ENCODE assay signal across 33 cellular contexts in genomic region chr2:162887902-162888301, GRCh38. TPM values are rescaled to one million over a fixed set of nuclear protein-coding genes. Genes with fewer than 3 reads are reported as not detected.
"Had no signal": no experiment of that assay in that cellular context is flagged by ENCODE, and none has a peak within 500 bp of the region (broad histone marks: within the 10 kb centered on the region; RNA-seq: fewer than 3 reads in every experiment).

No MANE protein-coding gene starts in this region.

- H3K4me3 Mint-ChIP-seq: naive thymus-derived CD4-positive, alpha-beta T cell; natural killer cell; nephron; neural progenitor cell; stimulated activated naive B cell treated with anti-CD40 and anti-IgM and Interleukin-4, amounts not matched to agents 10 μg/mL and 1 μg/mL and 100 μg/mL, for 72 hours; stimulated activated naive CD8-positive, alpha-beta T cell treated with anti-CD3 and anti-CD28 coated beads, Interleukin-15, Interleukin-2, amounts not matched to agents 100 ng/mL and 50 ng/mL, for 24 hours; type B pancreatic cell had no signal

- H3K9me3 Mint-ChIP-seq: nephron; neural progenitor cell; stimulated activated naive B cell treated with anti-CD40 and anti-IgM and Interleukin-4, amounts not matched to agents 10 μg/mL and 1 μg/mL and 100 μg/mL, for 72 hours; stimulated activated naive CD8-positive, alpha-beta T cell treated with anti-CD3 and anti-CD28 coated beads, Interleukin-15, Interleukin-2, amounts not matched to agents 100 ng/mL and 50 ng/mL, for 24 hours; type B pancreatic cell had no signal

- H3K4me3 ChIP-seq: neural progenitor cell, ovary, psoas muscle, skin epidermis, smooth muscle cell, spleen, stomach, thoracic aorta, thyroid gland, transverse colon, upper lobe of right lung, uterus had no signal

- DNase-seq: naive thymus-derived CD4-positive, alpha-beta T cell; natural killer cell; occipital lobe; ovary; posterior cingulate gyrus; psoas muscle; right cardiac atrium; spleen; stimulated activated CD4-positive, alpha-beta T cell treated with anti-CD3 and anti-CD28 coated beads, Interleukin-12 subunit alpha, Interleukin-12 subunit beta, amount 100 ng/mL, for 4 hours; stimulated activated CD4-positive, alpha-beta T cell treated with anti-CD3 and anti-CD28 coated beads, Interleukin-1b, Interleukin-23, amount 100 ng/mL, for 48 hours; stimulated activated CD4-positive, alpha-beta T cell treated with anti-CD3 and anti-CD28 coated beads, Interleukin-4, amount 100 ng/mL, for 1 hour; stimulated activated CD4-positive, alpha-beta T cell treated with anti-CD3 and anti-CD28 coated beads, Interleukin-4, amount 100 ng/mL, for 4 hours; stimulated activated CD8-positive, alpha-beta memory T cell treated with anti-CD3 and anti-CD28 coated beads, Interleukin-4, amount 100 ng/mL, for 48 hours; stimulated activated naive B cell treated with anti-CD40 and anti-IgM and Interleukin-4, amounts not matched to agents 10 μg/mL and 1 μg/mL and 100 μg/mL, for 72 hours; stimulated activated naive CD4-positive, alpha-beta T cell treated with Interleukin-2 at 50 U/mL for 16 hours; stomach; thyroid gland; transverse colon; upper lobe of right lung; uterus had no signal

- ATAC-seq: naive thymus-derived CD4-positive, alpha-beta T cell; natural killer cell; psoas muscle; sciatic nerve; stimulated activated naive B cell treated with anti-CD40 and anti-IgM and Interleukin-4, amounts not matched to agents 10 μg/mL and 1 μg/mL and 100 μg/mL, for 72 hours; upper lobe of right lung had no signal

- H3K4me1 Mint-ChIP-seq: natural killer cell; nephron; stimulated activated naive B cell treated with anti-CD40 and anti-IgM and Interleukin-4, amounts not matched to agents 10 μg/mL and 1 μg/mL and 100 μg/mL, for 72 hours had no signal

- H3K4me2 ChIP-seq: neural progenitor cell, smooth muscle cell had no signal

- H3K27ac ChIP-seq: neural progenitor cell, ovary, parathyroid adenoma, psoas muscle, skin epidermis, spleen, stomach, thoracic aorta, thyroid gland, transverse colon, upper lobe of right lung, uterus had no signal

- H3K9ac ChIP-seq: neural progenitor cell, parathyroid adenoma had no signal

- H3K36me3 ChIP-seq: neural progenitor cell, ovary, spleen, stomach, thoracic aorta, thyroid gland, transverse colon, upper lobe of right lung, uterus had no signal

- H3K27me3 ChIP-seq: neural progenitor cell, ovary, spleen, stomach, thyroid gland, transverse colon, upper lobe of right lung, uterus had no signal

- H3K9me3 ChIP-seq: ovary, psoas muscle, spleen, stomach, thoracic aorta, thyroid gland, transverse colon, upper lobe of right lung, uterus had no signal

- H3K36me3 Mint-ChIP-seq: naive thymus-derived CD4-positive, alpha-beta T cell; natural killer cell; neural progenitor cell; stimulated activated naive B cell treated with anti-CD40 and anti-IgM and Interleukin-4, amounts not matched to agents 10 μg/mL and 1 μg/mL and 100 μg/mL, for 72 hours; type B pancreatic cell had no signal

- H2AFZ ChIP-seq: parathyroid adenoma had no signal

- H3K27ac Mint-ChIP-seq: naive thymus-derived CD4-positive, alpha-beta T cell; natural killer cell; nephron; neural progenitor cell; progenitor cell of endocrine pancreas; stimulated activated naive B cell treated with anti-CD40 and anti-IgM and Interleukin-4, amounts not matched to agents 10 μg/mL and 1 μg/mL and 100 μg/mL, for 72 hours; stimulated activated naive CD8-positive, alpha-beta T cell treated with anti-CD3 and anti-CD28 coated beads, Interleukin-15, Interleukin-2, amounts not matched to agents 100 ng/mL and 50 ng/mL, for 24 hours; type B pancreatic cell had no signal

- H3K4me1 ChIP-seq: neural progenitor cell, parathyroid adenoma, psoas muscle, stomach, thyroid gland, transverse colon, upper lobe of right lung, uterus had no signal

- H3K79me2 ChIP-seq: parathyroid adenoma had no signal

RNA-seq across cellular contexts. Expression of gene KCNH7, which starts 49.3 kb away (rescaled TPM):
- total RNA-seq: naive thymus-derived CD4-positive, alpha-beta T cell; natural killer cell; osteoblast; ovary; psoas muscle; sciatic nerve; smooth muscle cell; spleen; subcutaneous adipose tissue; thoracic aorta; thyroid gland; transverse colon; upper lobe of right lung had no signal
- polyA plus RNA-seq: ovary, psoas muscle, smooth muscle cell, spleen, urinary bladder had no signal
